ENCODE assay signal across 15 cellular contexts in the genomic region with DNA sequence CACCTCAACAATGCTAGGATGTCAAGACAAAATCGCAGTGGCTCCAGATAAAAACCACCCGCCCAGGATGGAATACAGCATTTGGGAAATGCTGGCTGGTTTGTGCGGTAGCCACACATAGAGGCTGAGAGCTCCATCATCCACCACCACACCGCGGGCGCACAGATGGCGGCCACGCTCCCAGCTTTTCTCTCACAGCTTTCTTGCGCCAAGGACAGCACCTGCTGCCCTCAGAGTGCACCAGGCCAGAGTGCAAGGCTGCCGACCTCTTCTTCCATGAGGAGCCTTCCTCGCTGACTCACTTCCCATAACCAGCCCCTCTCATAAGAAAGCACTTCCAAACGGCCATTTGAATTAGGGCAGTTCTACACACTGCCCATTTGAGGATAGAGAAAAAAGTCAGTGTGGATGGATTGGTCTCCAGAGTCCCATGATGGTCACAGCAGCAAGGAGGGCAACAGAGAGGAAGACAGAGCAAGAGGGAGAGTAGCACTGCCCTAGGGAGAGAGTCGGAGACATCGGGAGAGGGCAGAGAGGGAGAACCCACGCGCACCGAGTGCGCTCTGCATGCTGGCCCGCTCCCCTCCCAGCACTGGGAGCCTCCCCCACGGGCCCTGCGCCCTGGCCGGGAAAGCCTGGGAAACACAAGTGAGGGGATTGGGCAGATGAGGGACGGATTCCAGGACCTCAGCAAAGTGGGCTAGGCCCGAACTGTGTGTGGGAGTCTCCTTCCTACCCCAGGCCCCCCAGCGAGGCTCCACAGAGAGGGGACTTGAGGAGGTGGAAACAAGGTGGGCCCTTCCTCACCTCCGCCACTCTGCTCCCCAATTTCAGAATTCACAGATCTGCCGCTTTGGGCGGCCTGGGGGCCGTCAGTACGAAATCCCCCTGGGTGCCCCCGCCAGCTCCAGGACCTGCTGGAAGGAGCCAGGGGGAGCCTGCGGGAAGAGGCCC.
DNase-seq lines count a peak whose midpoint lies in the region; ATAC-seq, FAIRE-seq and TF ChIP-seq lines count a peak whose summit lies in the region.
"Had no signal": no experiment of that assay in that cellular context is flagged by ENCODE, and none has a peak within 500 bp of the region (broad histone marks: within the 10 kb centered on the region; RNA-seq: fewer than 3 reads in every experiment).

No MANE protein-coding gene starts in this region.

- no peak overlapping the region; the same call in 1 of the 2 replicates for H2AFZ ChIP-seq in K562 (ENCODE audit: low read depth, low read length)

- TF ChIP-seq POLR2A in K562 (conservative IDR thresholded peaks at IDR 0.05): no peak

- H3K79me2 ChIP-seq in K562 (ENCODE audit: control insufficient read depth, insufficient read depth, low read length): no peaks in the 10 kb centered on the region

- H3K27ac Mint-ChIP-seq in activated T-cell treated with anti-CD3 and anti-CD28 coated beads, Interleukin-2, amount 50 U/mL, for 24 hours: no peak overlapping the region
- H3K27ac Mint-ChIP-seq in activated T-cell treated with anti-CD3 and anti-CD28 coated beads, Interleukin-2, amount 50 U/mL, for 72 hours: no peak overlapping the region
- H3K27ac Mint-ChIP-seq in nephron progenitor cell: peak overlapping the region; percentile 65

- no peak for ATAC-seq in activated T-cell treated with anti-CD3 and anti-CD28 coated beads, Interleukin-2, amount 50 U/mL, for 72 hours (replicated peaks in 1 of 2)
- peak; percentile 47; the same call in 2 of the 3 replicates for ATAC-seq in K562
- ATAC-seq: A549 had no signal

- H3K9ac ChIP-seq in K562 (ENCODE audit: insufficient read depth in 1 of 2, low read depth in 2 of 2, low read length in 2 of 2): no peak overlapping the region

- POLR2A ChIA-PET in K562 (lab: Yijun Ruan, JAX): no interaction called here

- no peak overlapping the region for H3K27ac ChIP-seq in K562 (ENCODE audit: extremely low read depth, low read depth, low read length)
- H3K27ac ChIP-seq: A549, C4-2B had no signal

- TF ChIP-seq EP300 in K562 (IDR thresholded peaks at IDR 0.05; ENCODE audit: low read length): no peak

- H3K4me3 Mint-ChIP-seq in activated T-cell treated with anti-CD3 and anti-CD28 coated beads, Interleukin-2, amount 50 U/mL, for 24 hours: no peak overlapping the region
- H3K4me3 Mint-ChIP-seq in activated T-cell treated with anti-CD3 and anti-CD28 coated beads, Interleukin-2, amount 50 U/mL, for 72 hours: no peak overlapping the region
- H3K4me3 Mint-ChIP-seq in nephron progenitor cell: no peak overlapping the region

- FAIRE-seq in K562 (lab: Jason Lieb, UNC): no peak
- FAIRE-seq in GM19239 (lab: Jason Lieb, UNC): no peak
- FAIRE-seq: A549 had no signal

- 30% methylated on average over 15 of the region's 32 CpGs for WGBS in K562 (ENCODE audit: insufficient coverage, low coverage, missing lambda C conversion rate)

- BruUV-seq in K562 (replicated peaks; lab: Mats Ljungman, UMichigan): no TSS peak

- no peaks in the 10 kb centered on the region for H4K20me1 ChIP-seq in K562 (replicated peaks; ENCODE audit: control insufficient read depth, insufficient read depth, low read length)

- no peaks in the 10 kb centered on the region for H3K9me3 ChIP-seq in K562 (replicated peaks; ENCODE audit: control insufficient read depth, insufficient read depth, low read depth, low read length)
- H3K9me3 ChIP-seq: A549 had no signal

- H3K36me3 ChIP-seq in K562 (ENCODE audit: control insufficient read depth, insufficient read depth, low read length): no peaks in the 10 kb centered on the region

- H3K4me1 Mint-ChIP-seq in activated T-cell treated with anti-CD3 and anti-CD28 coated beads, Interleukin-2, amount 50 U/mL, for 24 hours (ENCODE audit: low read depth): peaks cover 13% of the 10 kb centered on the region
- H3K4me1 Mint-ChIP-seq in activated T-cell treated with anti-CD3 and anti-CD28 coated beads, Interleukin-2, amount 50 U/mL, for 72 hours (ENCODE audit: low read depth): no peaks in the 10 kb centered on the region
- H3K4me1 Mint-ChIP-seq in nephron progenitor cell: peaks cover 38% of the 10 kb centered on the region

- no peaks in the 10 kb centered on the region for H3K36me3 Mint-ChIP-seq in activated T-cell treated with anti-CD3 and anti-CD28 coated beads, Interleukin-2, amount 50 U/mL, for 24 hours (ENCODE audit: low read depth)
- H3K36me3 Mint-ChIP-seq in activated T-cell treated with anti-CD3 and anti-CD28 coated beads, Interleukin-2, amount 50 U/mL, for 72 hours (ENCODE audit: insufficient read depth in 2 of 2): no peaks in the 10 kb centered on the region
- H3K36me3 Mint-ChIP-seq in nephron progenitor cell (ENCODE audit: low read depth): no peaks in the 10 kb centered on the region

- H3K27me3 ChIP-seq in K562 (ENCODE audit: control insufficient read depth in 2 of 2, insufficient read depth in 2 of 2, low read length in 2 of 2): peaks cover 8 to 16% of the 10 kb centered on the region in 2 experiments; a peak in 4 of 5 replicates

- peak; percentile 7 for DNase-seq in activated T-cell treated with anti-CD3 and anti-CD28 coated beads, Interleukin-2, amount 50 U/mL, for 24 hours
- DNase-seq in activated T-cell treated with anti-CD3 and anti-CD28 coated beads, Interleukin-2, amount 50 U/mL, for 72 hours: no peak
- DNase-seq in K562 (ENCODE audit: extremely low read depth in 1 of 4, low spot score in 3 of 4) (no peak), nephron progenitor cell (no peak), ureter (ENCODE audit: low spot score) (peak; percentile 29), NCI-H1930 (lab: John Stamatoyannopoulos, UW) (no peak), hypothalamus (lab: John Stamatoyannopoulos, UW) (no peak), GM19239 (ENCODE audit: insufficient read length, low spot score) (no peak)
- DNase-seq: DMS53, KBM-7, NCI-H2107, NCI-H226, NCI-H69 had no signal

- TF ChIP-seq CTCF in K562 (IDR thresholded peaks at IDR 0.05 in 2 of 3, conservative IDR thresholded peaks at IDR 0.05 in 1 of 3; ENCODE audit: insufficient read depth in 2 of 3, low read depth in 1 of 3, low read length in 3 of 3) (no peak), nephron progenitor cell (IDR thresholded peaks at IDR 0.05) (no peak)

- no peaks in the 10 kb centered on the region for H3K9me3 Mint-ChIP-seq in activated T-cell treated with anti-CD3 and anti-CD28 coated beads, Interleukin-2, amount 50 U/mL, for 24 hours
- H3K9me3 Mint-ChIP-seq in activated T-cell treated with anti-CD3 and anti-CD28 coated beads, Interleukin-2, amount 50 U/mL, for 72 hours: no peaks in the 10 kb centered on the region
- H3K9me3 Mint-ChIP-seq in nephron progenitor cell: no peaks in the 10 kb centered on the region

- H3K9me1 ChIP-seq in K562 (ENCODE audit: control insufficient read depth, insufficient read depth, low read length): no peaks in the 10 kb centered on the region

- no peak for TF ChIP-seq RAD21 in K562 (CRISPR knock-in tag; conservative IDR thresholded peaks at IDR 0.05 in 1 of 2, IDR thresholded peaks at IDR 0.05 in 1 of 2)

- in situ Hi-C loops in K562 (cut with MboI): no loop called here

- H3K4me3 ChIP-seq in K562: no peak overlapping the region
- H3K4me3 ChIP-seq: A549 had no signal

- intact Hi-C loops in K562 (cut with micrococcal nuclease): no loop called here

- no peak overlapping the region for H3K4me2 ChIP-seq in K562 (ENCODE audit: insufficient read depth, low read length)
- H3K4me2 ChIP-seq: A549 had no signal

- H3K4me1 ChIP-seq in K562 (replicated peaks in 1 of 2; ENCODE audit: control insufficient read depth in 2 of 2, insufficient read depth in 2 of 2, low read length in 2 of 2): peaks cover 3 to 7% of the 10 kb centered on the region in 2 experiments; a peak in 4 of 5 replicates
- H3K4me1 ChIP-seq: A549 had no signal

- peaks cover 19% of the 10 kb centered on the region for H3K27me3 Mint-ChIP-seq in activated T-cell treated with anti-CD3 and anti-CD28 coated beads, Interleukin-2, amount 50 U/mL, for 24 hours
- H3K27me3 Mint-ChIP-seq in activated T-cell treated with anti-CD3 and anti-CD28 coated beads, Interleukin-2, amount 50 U/mL, for 72 hours (ENCODE audit: low read depth): peaks cover 19% of the 10 kb centered on the region
- H3K27me3 Mint-ChIP-seq in nephron progenitor cell (ENCODE audit: low read depth, poor library complexity): peaks cover 23% of the 10 kb centered on the region

- CTCF ChIA-PET in K562 (lab: Yijun Ruan, JAX; ENCODE audit: low intra/inter-chr PET ratio): no interaction called here

TF ChIP-seq in K562, 482 proteins besides CTCF, POLR2A, EP300 and RAD21 (continues in another document):
- TF ChIP-seq RBM39 (optimal IDR thresholded peaks at IDR 0.05; ENCODE audit: low read depth, low read length) (no peak), SMARCB1 (IDR thresholded peaks at IDR 0.05; ENCODE audit: insufficient read length, low read depth) (no peak), MECOM (CRISPR knock-in tag; IDR thresholded peaks at IDR 0.05) (no peak), RNF2 (IDR thresholded peaks at IDR 0.05) (no peak), RBBP5 (IDR thresholded peaks at IDR 0.05; ENCODE audit: borderline replicate concordance, insufficient read depth, low read length, poor library complexity, severe bottlenecking) (no peak)
- TF ChIP-seq, protein P1, sequence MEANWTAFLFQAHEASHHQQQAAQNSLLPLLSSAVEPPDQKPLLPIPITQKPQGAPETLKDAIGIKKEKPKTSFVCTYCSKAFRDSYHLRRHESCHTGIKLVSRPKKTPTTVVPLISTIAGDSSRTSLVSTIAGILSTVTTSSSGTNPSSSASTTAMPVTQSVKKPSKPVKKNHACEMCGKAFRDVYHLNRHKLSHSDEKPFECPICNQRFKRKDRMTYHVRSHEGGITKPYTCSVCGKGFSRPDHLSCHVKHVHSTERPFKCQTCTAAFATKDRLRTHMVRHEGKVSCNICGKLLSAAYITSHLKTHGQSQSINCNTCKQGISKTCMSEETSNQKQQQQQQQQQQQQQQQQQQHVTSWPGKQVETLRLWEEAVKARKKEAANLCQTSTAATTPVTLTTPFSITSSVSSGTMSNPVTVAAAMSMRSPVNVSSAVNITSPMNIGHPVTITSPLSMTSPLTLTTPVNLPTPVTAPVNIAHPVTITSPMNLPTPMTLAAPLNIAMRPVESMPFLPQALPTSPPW (CRISPR knock-in tag; IDR thresholded peaks at IDR 0.05): no peak
- TF ChIP-seq, protein P2, sequence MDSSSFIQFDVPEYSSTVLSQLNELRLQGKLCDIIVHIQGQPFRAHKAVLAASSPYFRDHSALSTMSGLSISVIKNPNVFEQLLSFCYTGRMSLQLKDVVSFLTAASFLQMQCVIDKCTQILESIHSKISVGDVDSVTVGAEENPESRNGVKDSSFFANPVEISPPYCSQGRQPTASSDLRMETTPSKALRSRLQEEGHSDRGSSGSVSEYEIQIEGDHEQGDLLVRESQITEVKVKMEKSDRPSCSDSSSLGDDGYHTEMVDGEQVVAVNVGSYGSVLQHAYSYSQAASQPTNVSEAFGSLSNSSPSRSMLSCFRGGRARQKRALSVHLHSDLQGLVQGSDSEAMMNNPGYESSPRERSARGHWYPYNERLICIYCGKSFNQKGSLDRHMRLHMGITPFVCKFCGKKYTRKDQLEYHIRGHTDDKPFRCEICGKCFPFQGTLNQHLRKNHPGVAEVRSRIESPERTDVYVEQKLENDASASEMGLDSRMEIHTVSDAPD (CRISPR knock-in tag; IDR thresholded peaks at IDR 0.05): no peak

Comparison
In these comparisons a context has a peak if more than half of its experiments do, and no peak if none do; other contexts are left out.
1. DNase-seq: peak in activated T-cell treated with anti-CD3 and anti-CD28 coated beads, Interleukin-2, amount 50 U/mL, for 24 hours (single experiment) and ureter (single experiment); none in activated T-cell treated with anti-CD3 and anti-CD28 coated beads, Interleukin-2, amount 50 U/mL, for 72 hours (0 of 2), K562 (0 of 4), nephron progenitor cell (single experiment), NCI-H1930 (0 of 2), hypothalamus (0 of 51) and GM19239 (single experiment).